Comparison of ENCODE assay signal across 6 cellular contexts in genomic region chr2:182781099-182781498, GRCh38.
DNase-seq lines count a peak whose midpoint lies in the region; ATAC-seq, FAIRE-seq and TF ChIP-seq lines count a peak whose summit lies in the region.
"Not testable (repeated sequence)": the region's sequence is repeated elsewhere in the genome, so short reads cannot be mapped to it uniquely, and the experiment has no call there.

No MANE protein-coding gene starts in this region.

- TF ChIP-seq RAD21 in K562 (CRISPR knock-in tag; conservative IDR thresholded peaks at IDR 0.05 in 1 of 2, IDR thresholded peaks at IDR 0.05 in 1 of 2): not testable (repeated sequence)

- not testable (repeated sequence) for ATAC-seq in K562

- in situ Hi-C loops in K562 (cut with MboI): not testable (repeated sequence)

- POLR2A ChIA-PET in HEK293 (lab: Yijun Ruan, JAX): not testable (repeated sequence)
- POLR2A ChIA-PET in K562 (lab: Yijun Ruan, JAX): interaction anchor here (0.6 to 1.7 kb wide), 3 partner anchors 14 to 65 kb away, joined by 3 to 7 read pairs (median 3); partner anchors contain the start of gene DNAJC10

- CTCF ChIA-PET in HEK293 (lab: Yijun Ruan, JAX): interaction anchor here (0.7 to 4.9 kb wide), 3 partner anchors 16 to 199 kb away, joined by 4 to 50 read pairs (median 10); no protein-coding TSS in a partner anchor
- CTCF ChIA-PET in K562 (lab: Yijun Ruan, JAX; ENCODE audit: low intra/inter-chr PET ratio): not testable (repeated sequence)

- WGBS in K562 (ENCODE audit: insufficient coverage, low coverage, missing lambda C conversion rate): 90% methylated on average over 8 of the region's 8 CpGs

- TF ChIP-seq CTCF in HEK293 (tag by site-specific recombination; IDR thresholded peaks at IDR 0.05); K562 (IDR thresholded peaks at IDR 0.05 in 2 of 3, conservative IDR thresholded peaks at IDR 0.05 in 1 of 3; ENCODE audit: insufficient read depth in 2 of 3, low read depth in 1 of 3, low read length in 3 of 3); endothelial cell (IDR thresholded peaks at IDR 0.05; ENCODE audit: unreplicated experiment); neural crest cell (conservative IDR thresholded peaks at IDR 0.05): not testable (repeated sequence)

- H2AFZ ChIP-seq in Karpas-422 (ENCODE audit: low read length); K562 (ENCODE audit: low read depth, low read length): not testable (repeated sequence)

- not testable (repeated sequence) for H3K4me2 ChIP-seq in Karpas-422 (ENCODE audit: low read depth, low read length, poor library complexity, severe bottlenecking); K562 (ENCODE audit: insufficient read depth, low read length)

- not testable (repeated sequence) for TF ChIP-seq POLR2A in K562 (conservative IDR thresholded peaks at IDR 0.05)

- TF ChIP-seq EP300 in K562 (IDR thresholded peaks at IDR 0.05; ENCODE audit: low read length): not testable (repeated sequence)

- H3K27me3 Mint-ChIP-seq in endothelial cell (ENCODE audit: unreplicated experiment); neural crest cell (ENCODE audit: low read depth): not testable (repeated sequence)

- not testable (repeated sequence) for BruUV-seq in K562 (replicated peaks; lab: Mats Ljungman, UMichigan)

- not testable (repeated sequence) for H3K9me3 ChIP-seq in HEK293 (ENCODE audit: control insufficient read depth, insufficient read depth, low read depth, low read length); Karpas-422 (ENCODE audit: low read length); K562 (replicated peaks; ENCODE audit: control insufficient read depth, insufficient read depth, low read depth, low read length)

- H3K79me2 ChIP-seq in Karpas-422 (ENCODE audit: low read length); K562 (ENCODE audit: control insufficient read depth, insufficient read depth, low read length): not testable (repeated sequence)

- H3K36me3 ChIP-seq in HEK293 (ENCODE audit: control insufficient read depth in 2 of 2, insufficient read depth in 1 of 2, low read length in 2 of 2): peaks cover 0 to 33% of the 10 kb centered on the region in 2 experiments; a peak in 2 of 3 replicates
- peaks cover 44% of the 10 kb centered on the region for H3K36me3 ChIP-seq in Karpas-422 (ENCODE audit: insufficient read depth, low read length)
- peaks cover 18% of the 10 kb centered on the region; the same call in 1 of the 3 replicates for H3K36me3 ChIP-seq in K562 (ENCODE audit: control insufficient read depth, insufficient read depth, low read length)

- intact Hi-C loops in K562 (cut with micrococcal nuclease): loop anchor here (5.0 kb wide), 1 partner anchor 86 kb away; the partner anchor contains the start of gene FRZB

- H3K9me3 Mint-ChIP-seq in endothelial cell (ENCODE audit: unreplicated experiment); neural crest cell: not testable (repeated sequence)

- H3K27ac Mint-ChIP-seq in endothelial cell (ENCODE audit: unreplicated experiment): not testable (repeated sequence)
- H3K27ac Mint-ChIP-seq in neural crest cell (ENCODE audit: unreplicated experiment): peak overlapping the region; percentile 60

- H3K4me1 ChIP-seq in HEK293 (ENCODE audit: control insufficient read depth, insufficient read depth, low read length); Karpas-422 (ENCODE audit: low read length); K562 (replicated peaks in 1 of 2; ENCODE audit: control insufficient read depth in 2 of 2, insufficient read depth in 2 of 2, low read length in 2 of 2): not testable (repeated sequence)

- H3K9me1 ChIP-seq in K562 (ENCODE audit: control insufficient read depth, insufficient read depth, low read length): not testable (repeated sequence)

- not testable (repeated sequence) for H3K9ac ChIP-seq in Karpas-422 (ENCODE audit: low read length); K562 (ENCODE audit: insufficient read depth in 1 of 2, low read depth in 2 of 2, low read length in 2 of 2)

- not testable (repeated sequence) for FAIRE-seq in K562 (lab: Jason Lieb, UNC)
- peak; percentile 71 for FAIRE-seq in urothelium cell line (lab: Jason Lieb, UNC)

- H3K9me2 ChIP-seq in Karpas-422 (replicated peaks; ENCODE audit: insufficient read depth, low read length): not testable (repeated sequence)

- not testable (repeated sequence) for H4K20me1 ChIP-seq in Karpas-422 (ENCODE audit: insufficient read depth, low read depth, low read length); K562 (replicated peaks; ENCODE audit: control insufficient read depth, insufficient read depth, low read length)

- not testable (repeated sequence) for H3K27ac ChIP-seq in HEK293 (ENCODE audit: extremely low read depth, low read depth, low read length); Karpas-422 (ENCODE audit: low read length); K562 (ENCODE audit: extremely low read depth, low read depth, low read length)

- H3K36me3 Mint-ChIP-seq in endothelial cell (ENCODE audit: low read depth, unreplicated experiment) (peaks cover 25% of the 10 kb centered on the region), neural crest cell (ENCODE audit: low read depth) (peaks cover 27% of the 10 kb centered on the region)

- H3K4me3 Mint-ChIP-seq in endothelial cell (ENCODE audit: unreplicated experiment): peak overlapping the region; percentile 65
- not testable (repeated sequence) for H3K4me3 Mint-ChIP-seq in neural crest cell

- not testable (repeated sequence) for H3K4me3 ChIP-seq in HEK293 (ENCODE audit: low read depth, low read length); Karpas-422 (ENCODE audit: low read length); K562

- H3K27me3 ChIP-seq in Karpas-422 (ENCODE audit: low read length); K562 (ENCODE audit: control insufficient read depth in 2 of 2, insufficient read depth in 2 of 2, low read length in 2 of 2): not testable (repeated sequence)

- peak; percentile 29 for DNase-seq in Karpas-422
- not testable (repeated sequence) for DNase-seq in K562 (ENCODE audit: extremely low read depth in 1 of 4, low spot score in 3 of 4); endothelial cell (ENCODE audit: low spot score); neural crest cell (ENCODE audit: low read depth, low spot score); urothelium cell line (ENCODE audit: low spot score)

- H3K4me1 Mint-ChIP-seq in endothelial cell (ENCODE audit: unreplicated experiment): peaks cover 15% of the 10 kb centered on the region
- not testable (repeated sequence) for H3K4me1 Mint-ChIP-seq in neural crest cell

TF ChIP-seq in HEK293, 187 proteins besides CTCF, POLR2A, EP300 and RAD21:
- TF ChIP-seq ZNF146 (tag by site-specific recombination; IDR thresholded peaks at IDR 0.05): peak; percentile 89

TF ChIP-seq in K562, 482 proteins besides CTCF, POLR2A, EP300 and RAD21:
- TF ChIP-seq RBM25 (IDR thresholded peaks at IDR 0.05; ENCODE audit: low read depth, low read length, severe bottlenecking) (peak; percentile 43), ZNF146 (CRISPR knock-in tag; IDR thresholded peaks at IDR 0.05; ENCODE audit: unreplicated experiment) (peak; percentile 98)
TF ChIP-seq in K562: peak in this region for 2; not testable (repeated sequence) for 480.
